ENCODE assay signal across 1 cellular context in the genomic region with DNA sequence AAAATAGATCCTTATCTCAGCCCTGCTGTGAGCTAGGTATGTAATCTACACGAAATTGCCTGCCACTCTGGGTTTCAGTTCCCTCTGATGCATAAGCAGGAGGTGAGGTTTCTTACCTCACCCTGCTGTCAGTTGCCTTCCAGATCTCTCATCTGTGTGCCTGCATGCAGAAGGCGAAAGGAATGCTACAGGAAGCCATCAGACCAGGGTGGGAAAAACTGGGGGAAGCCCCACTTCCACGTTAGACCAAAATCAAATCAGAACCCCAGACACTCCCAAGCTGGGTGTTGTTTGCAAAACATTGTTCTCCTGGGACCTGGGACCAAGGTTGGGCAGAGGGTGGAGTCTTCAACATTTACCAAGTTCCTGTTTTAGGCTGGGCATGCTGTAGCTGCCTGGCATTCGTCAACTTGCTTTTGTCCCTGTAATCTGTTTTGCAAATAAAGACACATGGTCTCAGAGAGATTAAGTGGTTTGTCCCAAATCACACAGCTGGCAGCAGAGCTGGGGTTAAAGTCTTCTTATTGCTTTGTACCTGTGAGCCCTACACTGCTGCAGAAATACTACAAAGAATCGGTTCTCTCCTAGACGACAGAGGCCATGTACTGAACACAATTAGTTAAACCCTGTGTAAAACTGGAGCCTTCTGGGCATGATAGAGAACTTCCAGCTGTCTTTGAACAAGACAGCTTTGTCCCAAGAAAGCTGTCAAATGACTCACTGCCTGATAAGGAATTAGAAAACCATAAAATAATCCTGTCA.
TF ChIP-seq lines count a peak whose summit lies in the region.

No MANE protein-coding gene starts in this region.

TF ChIP-seq in K562, 482 proteins besides CTCF, POLR2A, EP300 and RAD21 (continued from another document):
- 0 out of 2 replicates have a peak, but pooled peaks have one; percentile 5 for TF ChIP-seq TEAD4 (IDR thresholded peaks at IDR 0.05; ENCODE audit: low read length)
- TF ChIP-seq TEAD4 (CRISPR knock-in tag; IDR thresholded peaks at IDR 0.05; ENCODE audit: borderline replicate concordance): no peak
- 0 out of 2 replicates have a peak, but pooled peaks have one; percentile 12 for TF ChIP-seq SMARCA4 (IDR thresholded peaks at IDR 0.05)
- TF ChIP-seq, protein P1, sequence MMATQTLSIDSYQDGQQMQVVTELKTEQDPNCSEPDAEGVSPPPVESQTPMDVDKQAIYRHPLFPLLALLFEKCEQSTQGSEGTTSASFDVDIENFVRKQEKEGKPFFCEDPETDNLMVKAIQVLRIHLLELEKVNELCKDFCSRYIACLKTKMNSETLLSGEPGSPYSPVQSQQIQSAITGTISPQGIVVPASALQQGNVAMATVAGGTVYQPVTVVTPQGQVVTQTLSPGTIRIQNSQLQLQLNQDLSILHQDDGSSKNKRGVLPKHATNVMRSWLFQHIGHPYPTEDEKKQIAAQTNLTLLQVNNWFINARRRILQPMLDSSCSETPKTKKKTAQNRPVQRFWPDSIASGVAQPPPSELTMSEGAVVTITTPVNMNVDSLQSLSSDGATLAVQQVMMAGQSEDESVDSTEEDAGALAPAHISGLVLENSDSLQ (IDR thresholded peaks at IDR 0.05): peak; percentile 44; the same call in 1 of the 2 replicates
